8 cellular contexts compared by ENCODE assay signal in the genomic region with DNA sequence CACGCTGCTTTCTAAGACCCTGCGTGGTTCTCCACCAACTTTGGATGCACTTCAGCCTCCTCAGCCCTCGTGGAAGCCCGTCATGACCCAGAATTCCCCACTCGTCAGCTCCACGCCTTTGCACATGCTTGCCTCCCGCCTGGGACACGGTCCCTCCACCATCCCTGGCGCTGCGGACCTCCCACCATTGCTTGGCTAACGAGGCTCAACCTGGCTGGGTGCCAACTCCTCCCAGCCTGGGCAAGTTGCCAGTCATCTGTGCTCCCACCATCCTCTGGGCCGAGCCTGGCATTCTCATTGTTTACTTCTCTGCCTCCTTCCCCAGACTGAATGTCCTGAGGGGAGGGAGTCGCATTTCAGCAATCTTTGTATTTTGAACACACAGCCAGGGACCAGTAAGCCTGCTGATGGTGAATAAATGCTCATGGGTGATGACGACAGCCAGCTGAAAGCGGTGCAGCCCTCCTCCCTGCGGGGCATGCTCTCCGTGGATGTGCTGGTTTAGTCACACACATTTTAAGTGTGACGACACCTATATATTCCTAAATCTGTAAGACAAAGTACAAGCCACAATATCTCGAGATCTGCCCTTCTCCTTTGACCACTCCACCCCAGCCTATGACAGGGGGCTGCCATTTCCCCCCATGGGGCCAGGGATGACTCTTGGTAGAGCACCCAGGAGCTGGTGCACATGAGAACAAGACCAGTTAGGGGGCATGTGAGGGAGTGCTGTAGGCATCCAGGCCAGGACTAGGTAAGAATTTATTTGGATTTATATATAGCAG. TPM values are rescaled to one million over a fixed set of nuclear protein-coding genes. Genes with fewer than 3 reads are reported as not detected.
A peak's percentile ranks its signal among the peaks of the same experiment; 100 is the strongest.
DNase-seq lines count a peak whose midpoint lies in the region; ATAC-seq and TF ChIP-seq lines count a peak whose summit lies in the region.

No MANE protein-coding gene starts in this region.

- intact Hi-C loops in mucosa of descending colon (cut with DNase I, micrococcal nuclease) (no loop called here), vagina (cut with DNase I) (no loop called here)

- TF ChIP-seq POLR2A in vagina (IDR thresholded peaks at IDR 0.05), result no peak

- H3K36me3 ChIP-seq in HAP-1 (replicated peaks) (no peaks in the 10 kb centered on the region), mucosa of descending colon (ENCODE audit: low read depth) (no peaks in the 10 kb centered on the region), vagina (no peaks in the 10 kb centered on the region)

- H3K4me1 ChIP-seq in HAP-1, result peaks cover 18% of the 10 kb centered on the region
- peaks cover 12% of the 10 kb centered on the region for H3K4me1 ChIP-seq in mucosa of descending colon (ENCODE audit: low read depth)
- peaks cover 27% of the 10 kb centered on the region for H3K4me1 ChIP-seq in vagina

- TF ChIP-seq CTCF in LNCaP clone FGC (IDR thresholded peaks at IDR 0.05; ENCODE audit: control insufficient read depth, extremely low read depth, insufficient read depth) (no peak), mucosa of descending colon (IDR thresholded peaks at IDR 0.05) (no peak), vagina (IDR thresholded peaks at IDR 0.05) (no peak)

- H3K27ac ChIP-seq in vagina, result peak overlapping the region; percentile 82

- ATAC-seq in GM18498 (IDR thresholded peaks at IDR 0.05; ENCODE audit: unreplicated experiment) (peak; percentile 62), mucosa of descending colon (peak; percentile 82)

- no peaks in the 10 kb centered on the region; the same call in 1 of the 2 replicates for H3K9me3 ChIP-seq in HAP-1
- no peaks in the 10 kb centered on the region for H3K9me3 ChIP-seq in mucosa of descending colon
- H3K9me3 ChIP-seq in vagina, result no peaks in the 10 kb centered on the region

- in situ Hi-C loops in HAP-1 (cut with MboI; ENCODE audit: low sequenced_read_pairs), result no loop called here

- no peaks in the 10 kb centered on the region; the same call in 1 of the 2 replicates for H3K27me3 ChIP-seq in HAP-1 (ENCODE audit: low read depth)
- no peaks in the 10 kb centered on the region for H3K27me3 ChIP-seq in vagina

- DNase-seq in HAP-1 (ENCODE audit: low spot score in 2 of 2), result peak; percentile 67 to 90
- DNase-seq in LNCaP clone FGC (ENCODE audit: low read depth), result peak; percentile 18
- peak; percentile 95 to 99 for DNase-seq in SHP77 (lab: John Stamatoyannopoulos, UW)
- peak; percentile 66 for DNase-seq in epidermal melanocyte (ENCODE audit: insufficient read length, low spot score)
- peak; percentile 67 to 80 (median 78) for DNase-seq in mucosa of descending colon
- peak in 1 of 2 donors; percentile 95 for DNase-seq in vagina (ENCODE audit: extremely low spot score in 2 of 2)
- DNase-seq in GM19238 (ENCODE audit: insufficient read length, low spot score), result no peak

- H3K4me3 ChIP-seq in HAP-1, result no peak overlapping the region
- no peak overlapping the region for H3K4me3 ChIP-seq in LNCaP clone FGC (ENCODE audit: low read depth, low read length)
- no peak overlapping the region for H3K4me3 ChIP-seq in mucosa of descending colon
- H3K4me3 ChIP-seq in vagina, result peak overlapping the region in 1 of 2 donors; percentile 1

RNA-seq across cellular contexts. Expression of gene ANKRD33B, which starts 37.6 kb away (rescaled TPM):
- total RNA-seq in mucosa of descending colon (1 to 10 TPM in 2 of 3 donors, under 1 TPM in 1; 0.96 to 3.3 (median 1.7) TPM), vagina (14.2 TPM)
